In the genomic region with DNA sequence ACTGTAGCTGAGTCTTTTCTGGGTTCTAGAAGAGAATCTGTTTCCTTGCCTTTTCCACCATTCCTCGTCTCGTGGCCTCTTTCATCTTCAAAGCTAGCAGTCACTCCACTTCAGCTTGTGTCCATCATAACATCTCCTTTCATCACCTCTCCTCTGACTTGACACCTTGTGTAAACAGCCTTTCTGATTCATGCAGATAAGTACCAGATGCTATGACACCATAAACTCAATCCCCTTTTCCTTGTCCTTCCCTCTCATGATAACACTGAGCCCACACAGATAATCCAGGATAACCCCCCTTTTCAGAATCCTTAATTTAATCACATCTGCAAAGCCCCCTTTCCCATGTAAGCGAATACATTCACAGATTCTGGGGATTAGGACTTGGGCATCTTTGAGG, we compare ENCODE assay signal across 1 cellular context.
TF ChIP-seq lines count a peak whose summit lies in the region.

No MANE protein-coding gene starts in this region.

TF ChIP-seq in K562, 482 proteins besides CTCF, POLR2A, EP300 and RAD21 (continued from another document):
- TF ChIP-seq CTBP1 (IDR thresholded peaks at IDR 0.05; ENCODE audit: borderline replicate concordance), result peak; percentile 37; the same call in 1 of the 2 replicates
- TF ChIP-seq, protein P1, sequence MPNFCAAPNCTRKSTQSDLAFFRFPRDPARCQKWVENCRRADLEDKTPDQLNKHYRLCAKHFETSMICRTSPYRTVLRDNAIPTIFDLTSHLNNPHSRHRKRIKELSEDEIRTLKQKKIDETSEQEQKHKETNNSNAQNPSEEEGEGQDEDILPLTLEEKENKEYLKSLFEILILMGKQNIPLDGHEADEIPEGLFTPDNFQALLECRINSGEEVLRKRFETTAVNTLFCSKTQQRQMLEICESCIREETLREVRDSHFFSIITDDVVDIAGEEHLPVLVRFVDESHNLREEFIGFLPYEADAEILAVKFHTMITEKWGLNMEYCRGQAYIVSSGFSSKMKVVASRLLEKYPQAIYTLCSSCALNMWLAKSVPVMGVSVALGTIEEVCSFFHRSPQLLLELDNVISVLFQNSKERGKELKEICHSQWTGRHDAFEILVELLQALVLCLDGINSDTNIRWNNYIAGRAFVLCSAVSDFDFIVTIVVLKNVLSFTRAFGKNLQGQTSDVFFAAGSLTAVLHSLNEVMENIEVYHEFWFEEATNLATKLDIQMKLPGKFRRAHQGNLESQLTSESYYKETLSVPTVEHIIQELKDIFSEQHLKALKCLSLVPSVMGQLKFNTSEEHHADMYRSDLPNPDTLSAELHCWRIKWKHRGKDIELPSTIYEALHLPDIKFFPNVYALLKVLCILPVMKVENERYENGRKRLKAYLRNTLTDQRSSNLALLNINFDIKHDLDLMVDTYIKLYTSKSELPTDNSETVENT (CRISPR knock-in tag; IDR thresholded peaks at IDR 0.05), result no peak
- TF ChIP-seq, protein P2, sequence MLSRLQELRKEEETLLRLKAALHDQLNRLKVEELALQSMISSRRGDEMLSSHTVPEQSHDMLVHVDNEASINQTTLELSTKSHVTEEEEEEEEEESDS (CRISPR knock-in tag; IDR thresholded peaks at IDR 0.05), result no peak
- TF ChIP-seq ZNF79 (CRISPR knock-in tag; IDR thresholded peaks at IDR 0.05; ENCODE audit: low read depth), result no peak
- TF ChIP-seq CBFA2T3 (IDR thresholded peaks at IDR 0.05), result peak; percentile 62
- no peak for TF ChIP-seq ZNF778 (CRISPR knock-in tag; IDR thresholded peaks at IDR 0.05)
- TF ChIP-seq, protein P3, sequence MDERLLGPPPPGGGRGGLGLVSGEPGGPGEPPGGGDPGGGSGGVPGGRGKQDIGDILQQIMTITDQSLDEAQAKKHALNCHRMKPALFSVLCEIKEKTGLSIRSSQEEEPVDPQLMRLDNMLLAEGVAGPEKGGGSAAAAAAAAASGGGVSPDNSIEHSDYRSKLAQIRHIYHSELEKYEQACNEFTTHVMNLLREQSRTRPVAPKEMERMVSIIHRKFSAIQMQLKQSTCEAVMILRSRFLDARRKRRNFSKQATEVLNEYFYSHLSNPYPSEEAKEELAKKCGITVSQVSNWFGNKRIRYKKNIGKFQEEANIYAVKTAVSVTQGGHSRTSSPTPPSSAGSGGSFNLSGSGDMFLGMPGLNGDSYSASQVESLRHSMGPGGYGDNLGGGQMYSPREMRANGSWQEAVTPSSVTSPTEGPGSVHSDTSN (CRISPR knock-in tag; IDR thresholded peaks at IDR 0.05; ENCODE audit: low read depth), result no peak
- TF ChIP-seq, protein P3 (tag; conservative IDR thresholded peaks at IDR 0.05; ENCODE audit: low read depth), result peak; percentile 77
- no peak for TF ChIP-seq ZNF316 (IDR thresholded peaks at IDR 0.05)
- peak; percentile 19; the same call in 1 of the 2 replicates for TF ChIP-seq DPF2 (IDR thresholded peaks at IDR 0.05)
- no peak for TF ChIP-seq PHF21A (IDR thresholded peaks at IDR 0.05; ENCODE audit: borderline replicate concordance, low read depth)
- TF ChIP-seq, protein P4, sequence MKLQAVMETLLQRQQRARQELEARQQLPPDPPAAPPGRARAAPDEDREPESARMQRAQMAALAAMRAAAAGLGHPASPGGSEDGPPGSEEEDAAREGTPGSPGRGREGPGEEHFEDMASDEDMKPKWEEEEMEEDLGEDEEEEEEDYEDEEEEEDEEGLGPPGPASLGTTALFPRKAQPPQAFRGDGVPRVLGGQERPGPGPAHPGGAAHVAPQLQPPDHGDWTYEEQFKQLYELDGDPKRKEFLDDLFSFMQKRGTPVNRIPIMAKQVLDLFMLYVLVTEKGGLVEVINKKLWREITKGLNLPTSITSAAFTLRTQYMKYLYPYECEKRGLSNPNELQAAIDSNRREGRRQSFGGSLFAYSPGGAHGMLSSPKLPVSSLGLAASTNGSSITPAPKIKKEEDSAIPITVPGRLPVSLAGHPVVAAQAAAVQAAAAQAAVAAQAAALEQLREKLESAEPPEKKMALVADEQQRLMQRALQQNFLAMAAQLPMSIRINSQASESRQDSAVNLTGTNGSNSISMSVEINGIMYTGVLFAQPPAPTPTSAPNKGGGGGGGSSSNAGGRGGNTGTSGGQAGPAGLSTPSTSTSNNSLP (IDR thresholded peaks at IDR 0.05; ENCODE audit: borderline replicate concordance, low read depth, low read length), result no peak
- TF ChIP-seq TEAD4 (IDR thresholded peaks at IDR 0.05; ENCODE audit: low read length), result 0 out of 2 replicates have a peak, but pooled peaks have one; percentile 10
- no peak for TF ChIP-seq TEAD4 (CRISPR knock-in tag; IDR thresholded peaks at IDR 0.05; ENCODE audit: borderline replicate concordance)
- TF ChIP-seq CBX5 (IDR thresholded peaks at IDR 0.05; ENCODE audit: borderline replicate concordance, low read depth), result no peak
- TF ChIP-seq MTA3 (IDR thresholded peaks at IDR 0.05; ENCODE audit: borderline replicate concordance), result no peak
- TF ChIP-seq MEIS2 (IDR thresholded peaks at IDR 0.05; ENCODE audit: partially characterized antibody), result peak; percentile 85
- no peak for TF ChIP-seq GABPB2 (CRISPR knock-in tag; conservative IDR thresholded peaks at IDR 0.05)
- TF ChIP-seq POLR3A (IDR thresholded peaks at IDR 0.05; ENCODE audit: borderline replicate concordance, extremely low read depth, insufficient read depth, insufficient read length), result no peak
- TF ChIP-seq MAFG (tag; conservative IDR thresholded peaks at IDR 0.05), result no peak
- TF ChIP-seq TEAD2 (tag; IDR thresholded peaks at IDR 0.05), result no peak
- TF ChIP-seq LCOR (CRISPR knock-in tag; IDR thresholded peaks at IDR 0.05), result no peak
- TF ChIP-seq ARID1B (IDR thresholded peaks at IDR 0.05), result 0 out of 2 replicates have a peak, but pooled peaks have one; percentile 25
- TF ChIP-seq TCF3 (CRISPR knock-in tag; IDR thresholded peaks at IDR 0.05), result peak; percentile 13; the same call in 1 of the 2 replicates
- no peak for TF ChIP-seq LARP7 (IDR thresholded peaks at IDR 0.05)
- TF ChIP-seq SMARCA4 (IDR thresholded peaks at IDR 0.05), result no peak
- TF ChIP-seq, protein P5, sequence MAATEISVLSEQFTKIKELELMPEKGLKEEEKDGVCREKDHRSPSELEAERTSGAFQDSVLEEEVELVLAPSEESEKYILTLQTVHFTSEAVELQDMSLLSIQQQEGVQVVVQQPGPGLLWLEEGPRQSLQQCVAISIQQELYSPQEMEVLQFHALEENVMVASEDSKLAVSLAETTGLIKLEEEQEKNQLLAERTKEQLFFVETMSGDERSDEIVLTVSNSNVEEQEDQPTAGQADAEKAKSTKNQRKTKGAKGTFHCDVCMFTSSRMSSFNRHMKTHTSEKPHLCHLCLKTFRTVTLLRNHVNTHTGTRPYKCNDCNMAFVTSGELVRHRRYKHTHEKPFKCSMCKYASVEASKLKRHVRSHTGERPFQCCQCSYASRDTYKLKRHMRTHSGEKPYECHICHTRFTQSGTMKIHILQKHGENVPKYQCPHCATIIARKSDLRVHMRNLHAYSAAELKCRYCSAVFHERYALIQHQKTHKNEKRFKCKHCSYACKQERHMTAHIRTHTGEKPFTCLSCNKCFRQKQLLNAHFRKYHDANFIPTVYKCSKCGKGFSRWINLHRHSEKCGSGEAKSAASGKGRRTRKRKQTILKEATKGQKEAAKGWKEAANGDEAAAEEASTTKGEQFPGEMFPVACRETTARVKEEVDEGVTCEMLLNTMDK (IDR thresholded peaks at IDR 0.05; ENCODE audit: borderline replicate concordance, insufficient read depth, low read depth, low read length, poor library complexity, severe bottlenecking), result no peak
- no peak for TF ChIP-seq EZH2 (IDR thresholded peaks at IDR 0.05; ENCODE audit: borderline replicate concordance, low read depth, low read length)
- no peak for TF ChIP-seq ZNF696 (CRISPR knock-in tag; conservative IDR thresholded peaks at IDR 0.05)
- no peak for TF ChIP-seq BACH1 (tag; IDR thresholded peaks at IDR 0.05)
- no peak for TF ChIP-seq GATAD2A (IDR thresholded peaks at IDR 0.05)
- peak; percentile 41 to 60; a peak in 2 of 4 replicates for TF ChIP-seq FOXA3 (CRISPR knock-in tag; conservative IDR thresholded peaks at IDR 0.05 in 1 of 2, IDR thresholded peaks at IDR 0.05 in 1 of 2)
- no peak for TF ChIP-seq ZBTB7A (IDR thresholded peaks at IDR 0.05; ENCODE audit: borderline replicate concordance, control insufficient read depth, low read depth, low read length)
- 0 out of 2 replicates have a peak, but pooled peaks have one; percentile 29 for TF ChIP-seq CBFA2T2 (conservative IDR thresholded peaks at IDR 0.05)
- TF ChIP-seq SREBF1 (IDR thresholded peaks at IDR 0.05; ENCODE audit: borderline replicate concordance, low read depth, low read length), result no peak
